ENCODE assay signal across 8 cellular contexts in the genomic region with DNA sequence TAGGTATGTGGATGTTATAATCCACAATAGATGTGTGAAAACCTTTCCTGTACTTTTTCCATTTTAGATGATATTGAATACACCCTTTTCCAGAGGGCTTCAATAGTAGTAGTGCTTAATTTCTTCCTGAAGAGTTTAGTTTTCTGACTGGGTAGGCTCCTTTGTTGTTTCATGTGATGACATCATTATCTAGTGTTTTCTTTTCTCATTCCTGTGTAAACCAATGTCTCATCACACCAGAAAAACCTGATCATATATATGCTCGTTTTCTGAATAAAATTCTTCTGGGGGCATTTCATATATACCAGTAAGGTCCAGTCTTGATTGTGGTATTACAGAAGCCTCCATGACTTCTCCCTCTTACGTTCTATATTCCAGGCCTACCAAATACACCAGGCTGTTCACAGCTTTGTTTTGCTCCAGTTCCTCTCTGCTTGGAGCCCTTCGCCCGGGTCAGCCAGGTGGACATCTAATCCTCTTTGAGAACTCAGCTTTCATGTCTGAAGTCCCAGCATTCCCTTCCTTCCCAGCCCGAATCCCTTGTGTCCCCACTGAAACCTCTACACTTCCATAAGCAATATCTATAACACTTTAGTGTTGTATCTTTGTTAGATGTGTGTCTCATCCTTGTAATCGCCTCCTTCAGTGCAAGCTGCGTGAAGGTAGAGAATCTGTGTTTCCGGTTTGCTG. TPM values are rescaled to one million over a fixed set of nuclear protein-coding genes. Genes with fewer than 3 reads are reported as not detected.
DNase-seq lines count a peak whose midpoint lies in the region; TF ChIP-seq lines count a peak whose summit lies in the region.

No MANE protein-coding gene starts in this region.

- peaks cover 62% of the 10 kb centered on the region for H4K20me1 ChIP-seq in neural progenitor cell (ENCODE audit: low read depth)

- H3K27me3 ChIP-seq in duodenal mucosa (ENCODE audit: control insufficient read depth in 1 of 2, insufficient read depth in 2 of 2, low read length in 2 of 2): no peaks in the 10 kb centered on the region
- no peaks in the 10 kb centered on the region for H3K27me3 ChIP-seq in neural progenitor cell

- no peak for TF ChIP-seq POLR2A in NB4 (IDR thresholded peaks at IDR 0.05; ENCODE audit: extremely low read depth, insufficient read length)

- H3K9ac ChIP-seq in duodenal mucosa (ENCODE audit: low read depth in 1 of 2, low read length in 2 of 2) (peak overlapping the region; percentile 59 to 99), neural progenitor cell (peak overlapping the region; percentile 10)

- peak; percentile 66 for DNase-seq in COLO668 (lab: John Stamatoyannopoulos, UW; ENCODE audit: unreplicated experiment)
- DNase-seq in NB4 (ENCODE audit: low read depth): no peak
- DNase-seq in neural progenitor cell (ENCODE audit: low spot score): peak; percentile 67
- DNase-seq in MV-4-11 (lab: John Stamatoyannopoulos, UW): no peak
- no peak for DNase-seq in COR-L47 (lab: John Stamatoyannopoulos, UW)
- no peak for DNase-seq in NK-92 (lab: John Stamatoyannopoulos, UW; ENCODE audit: unreplicated experiment)
- DNase-seq in occipital lobe (lab: John Stamatoyannopoulos, UW): no peak

- peaks cover 36% of the 10 kb centered on the region for H3K4me1 Mint-ChIP-seq in neural progenitor cell

- H3K9me3 Mint-ChIP-seq in neural progenitor cell: no peaks in the 10 kb centered on the region

- H3K79me2 ChIP-seq in neural progenitor cell (ENCODE audit: low read depth): peaks cover 65% of the 10 kb centered on the region

- H3K9me3 ChIP-seq in duodenal mucosa (ENCODE audit: control insufficient read depth in 1 of 2, low read length in 2 of 2): no peaks in the 10 kb centered on the region
- no peaks in the 10 kb centered on the region for H3K9me3 ChIP-seq in neural progenitor cell (ENCODE audit: low read depth)

- H3K4me2 ChIP-seq in neural progenitor cell: peak overlapping the region; percentile 91

- no peaks in the 10 kb centered on the region for H3K27me3 Mint-ChIP-seq in neural progenitor cell (ENCODE audit: insufficient read depth, low read depth)

- H3K36me3 ChIP-seq in duodenal mucosa (ENCODE audit: control insufficient read depth in 1 of 2, insufficient read depth in 2 of 2, low read length in 2 of 2) (no peaks in the 10 kb centered on the region), neural progenitor cell (no peaks in the 10 kb centered on the region)

- peaks cover 40 to 46% of the 10 kb centered on the region in 2 donors for H3K4me1 ChIP-seq in duodenal mucosa (ENCODE audit: control insufficient read depth in 1 of 2, insufficient read depth in 2 of 2, low read length in 2 of 2)
- peaks cover 39% of the 10 kb centered on the region for H3K4me1 ChIP-seq in neural progenitor cell

- H3K27ac ChIP-seq in duodenal mucosa (ENCODE audit: low read depth, low read length) (peak overlapping the region; percentile 59), neural progenitor cell (peak overlapping the region; percentile 30)

- H2AFZ ChIP-seq in neural progenitor cell (replicated peaks): no peak overlapping the region

- H3F3A ChIP-seq in neural progenitor cell (ENCODE audit: low read depth): peaks cover 27% of the 10 kb centered on the region

- H3K4me3 ChIP-seq in NB4 (ENCODE audit: low read depth, low read length) (peak overlapping the region; percentile 75), duodenal mucosa (ENCODE audit: low read depth in 1 of 2, low read length in 2 of 2) (peak overlapping the region; percentile 97 to 99), neural progenitor cell (peak overlapping the region; percentile 84)

- no peak for TF ChIP-seq CTCF in NB4 (IDR thresholded peaks at IDR 0.05; ENCODE audit: low read depth, low read length)
- TF ChIP-seq CTCF in neural progenitor cell (IDR thresholded peaks at IDR 0.05): no peak

- H3K27ac Mint-ChIP-seq in neural progenitor cell: no peak overlapping the region

- H3K36me3 Mint-ChIP-seq in neural progenitor cell: no peaks in the 10 kb centered on the region

- no peak overlapping the region for H3K4me3 Mint-ChIP-seq in neural progenitor cell

RNA-seq across cellular contexts. Expression of a gene that starts 1.8 kb away (rescaled TPM):
- total RNA-seq in neural progenitor cell (ENCODE audit: low replicate concordance) (63.8 and 108 TPM in 2 replicates), occipital lobe (148 TPM)

Comparison
In these comparisons a context has a peak if more than half of its experiments do, and no peak if none do; other contexts are left out.
1. DNase-seq: peak in COLO668 (single experiment) and neural progenitor cell (single experiment); none in NB4 (single experiment), MV-4-11 (single experiment), COR-L47 (single experiment), NK-92 (single experiment) and occipital lobe (single experiment).
2. Peak in every context shown above with its lines, with median percentiles within 50 percentile points of each other: H3K4me3 ChIP-seq.